30 cellular contexts compared by ENCODE assay signal in the genomic region with DNA sequence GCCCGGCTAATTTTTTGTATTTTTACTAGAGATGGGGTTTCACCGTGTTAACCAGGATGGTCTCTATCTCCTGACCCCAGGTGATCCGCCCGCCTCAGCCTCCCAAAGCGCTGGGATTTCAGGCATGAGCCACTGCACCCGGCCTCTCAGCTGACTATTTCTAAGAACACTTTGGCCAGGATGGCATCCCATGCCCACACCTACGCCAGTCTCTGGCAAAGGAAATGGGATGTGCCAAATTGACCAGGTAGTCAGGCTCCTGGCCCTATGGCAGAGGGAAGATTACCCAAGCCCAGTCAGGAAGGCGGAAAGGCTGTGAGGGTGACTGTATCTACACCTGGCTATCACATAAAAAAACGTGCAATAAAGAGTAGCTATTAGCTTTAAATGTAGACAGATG.
"Had no signal": no experiment of that assay in that cellular context is flagged by ENCODE, and none has a peak within 500 bp of the region (broad histone marks: within the 10 kb centered on the region; RNA-seq: fewer than 3 reads in every experiment).

No MANE protein-coding gene starts in this region.

- H3K4me3 ChIP-seq: ascending aorta, cardiac muscle cell, SJSA1 had no signal

- ATAC-seq: activated CD8-positive, alpha-beta T cell treated with anti-CD3 and anti-CD28 coated beads for 36 hours; Panc1 had no signal

- DNase-seq: activated CD4-positive, alpha-beta T cell treated with anti-CD3 and anti-CD28 coated beads for 1 hour; activated CD4-positive, alpha-beta T cell treated with anti-CD3 and anti-CD28 coated beads for 48 hours; activated CD4-positive, CD25-positive, alpha-beta regulatory T cell; activated CD8-positive, alpha-beta T cell treated with anti-CD3 and anti-CD28 coated beads for 36 hours; activated gamma-delta T cell; activated naive CD4-positive, alpha-beta T cell treated with Interleukin-2 at 50 U/mL for 16 hours; activated naive CD8-positive, alpha-beta T cell treated with anti-CD3 and anti-CD28 coated beads, Interleukin-2, amount 10 ng/mL, durations not matched to agents 7 days and 5 days; activated T-cell treated with anti-CD3 and anti-CD28 coated beads, Interleukin-2, amount 50 U/mL, for 24 hours; amygdala; Kasumi-1; KG1; MM.1S; MV-4-11; NCI-H1092; NCI-H1436 treated with DMSO at 0.1 percent for 48 hours; NCI-H1694 treated with DMSO at 0.1 percent for 48 hours; NCI-H2029; NCI-H345; NCI-H524 treated with DMSO at 0.1 percent for 48 hours; SHP77 treated with DMSO at 0.1 percent for 48 hours; SW 1271; T-helper 1 cell; T1000; WERI-Rb-1 had no signal

- H3K36me3 ChIP-seq: ascending aorta, cardiac muscle cell, SJSA1, WERI-Rb-1 had no signal

- H3K27me3 Mint-ChIP-seq: activated naive CD4-positive, alpha-beta T cell treated with anti-CD3 and anti-CD28 coated beads, Interleukin-2, amount 50 U/mL, for 24 hours; activated T-cell treated with anti-CD3 and anti-CD28 coated beads, Interleukin-2, amount 50 U/mL, for 24 hours had no signal

- H3K9me3 Mint-ChIP-seq: activated CD8-positive, alpha-beta T cell treated with anti-CD3 and anti-CD28 coated beads for 36 hours; activated naive CD4-positive, alpha-beta T cell treated with anti-CD3 and anti-CD28 coated beads, Interleukin-2, amount 50 U/mL, for 24 hours; activated naive CD8-positive, alpha-beta T cell treated with anti-CD3 and anti-CD28 coated beads, Interleukin-2, amount 10 ng/mL, durations not matched to agents 7 days and 5 days; activated T-cell treated with anti-CD3 and anti-CD28 coated beads, Interleukin-2, amount 50 U/mL, for 24 hours; activated T-helper 2 cell treated with anti-CD3 and anti-CD28 coated beads, Interferon-gamma antibody, Interleukin-2, Interleukin-4, amounts not matched to agents 10 μg/mL and 5 μg/mL and 100 μg/mL, durations not matched to agents 14 hours and 24 hours and 36 hours had no signal

- H3K4me3 Mint-ChIP-seq: activated CD8-positive, alpha-beta T cell treated with anti-CD3 and anti-CD28 coated beads for 36 hours; activated naive CD4-positive, alpha-beta T cell treated with anti-CD3 and anti-CD28 coated beads, Interleukin-2, amount 50 U/mL, for 24 hours; activated naive CD8-positive, alpha-beta T cell treated with anti-CD3 and anti-CD28 coated beads, Interleukin-2, amount 10 ng/mL, durations not matched to agents 7 days and 5 days; activated T-cell treated with anti-CD3 and anti-CD28 coated beads, Interleukin-2, amount 50 U/mL, for 24 hours had no signal

- H3K27me3 ChIP-seq: ascending aorta, cardiac muscle cell, SJSA1 had no signal

- H3K9me3 ChIP-seq: ascending aorta, SJSA1 had no signal

- H3K27ac ChIP-seq: ascending aorta, cardiac muscle cell, SJSA1, WERI-Rb-1 had no signal

- H3K36me3 Mint-ChIP-seq: activated naive CD4-positive, alpha-beta T cell treated with anti-CD3 and anti-CD28 coated beads, Interleukin-2, amount 50 U/mL, for 24 hours; activated naive CD8-positive, alpha-beta T cell treated with anti-CD3 and anti-CD28 coated beads, Interleukin-2, amount 10 ng/mL, durations not matched to agents 7 days and 5 days had no signal

- H3K27ac Mint-ChIP-seq: activated CD8-positive, alpha-beta T cell treated with anti-CD3 and anti-CD28 coated beads for 36 hours; activated naive CD4-positive, alpha-beta T cell treated with anti-CD3 and anti-CD28 coated beads, Interleukin-2, amount 50 U/mL, for 24 hours; activated naive CD8-positive, alpha-beta T cell treated with anti-CD3 and anti-CD28 coated beads, Interleukin-2, amount 10 ng/mL, durations not matched to agents 7 days and 5 days; activated T-cell treated with anti-CD3 and anti-CD28 coated beads, Interleukin-2, amount 50 U/mL, for 24 hours; activated T-helper 2 cell treated with anti-CD3 and anti-CD28 coated beads, Interferon-gamma antibody, Interleukin-2, Interleukin-4, amounts not matched to agents 10 μg/mL and 5 μg/mL and 100 μg/mL, durations not matched to agents 14 hours and 24 hours and 36 hours had no signal

- H3K4me1 Mint-ChIP-seq: activated naive CD4-positive, alpha-beta T cell treated with anti-CD3 and anti-CD28 coated beads, Interleukin-2, amount 50 U/mL, for 24 hours had no signal

- H3K4me1 ChIP-seq: ascending aorta had no signal
